In the genomic region with DNA sequence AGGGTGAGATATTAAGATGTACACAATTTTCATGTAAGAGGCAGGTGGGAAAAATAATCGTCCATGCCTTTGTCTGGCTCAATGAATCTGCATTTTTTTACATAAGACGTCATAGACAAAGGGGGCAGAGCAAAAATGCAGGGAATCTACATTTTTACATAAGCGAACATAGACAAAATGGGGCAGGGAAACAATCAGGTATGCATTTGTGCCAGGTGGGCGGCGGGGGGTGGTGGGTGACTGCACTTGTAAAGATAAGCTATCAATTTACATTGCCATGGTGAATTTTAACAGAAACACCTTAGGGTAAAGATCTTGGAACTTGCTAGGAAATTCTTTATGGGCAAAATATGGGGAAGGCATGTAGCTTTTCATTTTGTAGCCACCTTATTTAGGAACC, we compare ENCODE assay signal across 5 cellular contexts.
"Had no signal": no experiment of that assay in that cellular context is flagged by ENCODE, and none has a peak within 500 bp of the region (broad histone marks: within the 10 kb centered on the region; RNA-seq: fewer than 3 reads in every experiment).

No MANE protein-coding gene starts in this region.

- DNase-seq: GM23248, H9, HCEC 1CT, IMR-90, KBM-7 had no signal

- H3K27ac ChIP-seq: GM23248 had no signal

- H2AFZ ChIP-seq: GM23248 had no signal

- H3K4me3 Mint-ChIP-seq: H9 had no signal

- H3K9ac ChIP-seq: GM23248 had no signal

- H3K4me3 ChIP-seq: GM23248 had no signal

- H3K9me3 Mint-ChIP-seq: H9 had no signal
